ENCODE assay signal across 8 cellular contexts in the genomic region with DNA sequence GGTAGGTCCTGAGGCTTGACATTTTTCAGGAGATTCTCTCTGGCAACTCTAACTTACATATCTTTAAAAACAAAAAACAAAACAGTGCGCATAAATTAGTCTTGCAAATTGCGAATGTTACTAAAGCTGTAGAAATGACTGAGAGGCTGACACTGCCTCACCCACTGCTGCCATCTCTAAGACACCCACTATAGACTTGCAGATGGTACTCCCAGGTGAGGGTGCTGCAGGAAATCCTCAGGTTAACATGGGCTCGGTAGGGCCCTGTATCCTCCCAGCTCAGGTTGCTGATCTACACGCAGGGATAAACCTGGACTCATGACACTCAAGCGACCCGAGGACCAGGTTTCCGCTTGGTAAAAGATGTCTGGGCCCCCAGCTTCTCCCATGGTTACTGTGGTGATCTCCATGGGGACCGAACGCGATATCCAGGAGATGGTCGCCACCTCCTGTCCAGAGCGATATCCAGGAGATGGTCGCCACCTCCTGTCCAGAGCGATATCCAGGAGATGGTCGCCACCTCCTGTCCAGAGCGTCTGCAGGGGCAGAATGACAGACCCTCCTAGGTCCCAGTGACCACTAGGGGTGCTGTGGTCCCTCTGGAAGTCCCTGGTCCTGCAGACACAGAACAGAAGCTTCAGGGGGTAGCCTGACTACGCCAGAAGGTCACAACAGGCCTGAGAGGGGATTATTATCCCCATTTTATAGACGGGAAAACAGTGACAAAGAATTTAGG. TPM values are rescaled to one million over a fixed set of nuclear protein-coding genes. Genes with fewer than 3 reads are reported as not detected.
DNase-seq lines count a peak whose midpoint lies in the region; ATAC-seq lines count a peak whose summit lies in the region.
"Had no signal": no experiment of that assay in that cellular context is flagged by ENCODE, and none has a peak within 500 bp of the region (broad histone marks: within the 10 kb centered on the region; RNA-seq: fewer than 3 reads in every experiment).

No MANE protein-coding gene starts in this region.

- no peaks in the 10 kb centered on the region for H3K27me3 Mint-ChIP-seq in IgD-negative memory B cell
- H3K27me3 Mint-ChIP-seq in naive thymus-derived CD8-positive, alpha-beta T cell, result no peaks in the 10 kb centered on the region

- no peak overlapping the region for H3K4me3 Mint-ChIP-seq in IgD-negative memory B cell
- H3K4me3 Mint-ChIP-seq in naive thymus-derived CD8-positive, alpha-beta T cell, result no peak overlapping the region

- no peaks in the 10 kb centered on the region for H3K36me3 Mint-ChIP-seq in IgD-negative memory B cell
- no peaks in the 10 kb centered on the region for H3K36me3 Mint-ChIP-seq in naive thymus-derived CD8-positive, alpha-beta T cell

- DNase-seq in ELR (ENCODE audit: low read depth), result peak; percentile 48
- peak; percentile 53 for DNase-seq in activated naive CD4-positive, alpha-beta T cell treated with anti-CD3 and anti-CD28 coated beads, Interleukin-2, amount 50 U/mL, for 16 hours
- DNase-seq in naive thymus-derived CD8-positive, alpha-beta T cell, result peak in 8 of 10 donors; percentile 19 to 68 (median 39)

- H3K4me1 Mint-ChIP-seq in IgD-negative memory B cell, result peaks cover 34 to 47% (median 42%) of the 10 kb centered on the region in 3 donors
- H3K4me1 Mint-ChIP-seq in naive thymus-derived CD8-positive, alpha-beta T cell, result peaks cover 10 to 44% (median 14%) of the 10 kb centered on the region in 4 donors

- H3K9me3 Mint-ChIP-seq in IgD-negative memory B cell, result no peaks in the 10 kb centered on the region
- no peaks in the 10 kb centered on the region for H3K9me3 Mint-ChIP-seq in naive thymus-derived CD8-positive, alpha-beta T cell

- POLR2A ChIA-PET in naive thymus-derived CD8-positive, alpha-beta T cell (lab: Charles Lee), result interaction anchor here (0.6 to 1.4 kb wide), 6 partner anchors 10 to 144 kb away, joined by 3 to 5 read pairs (median 3); a partner anchor contains a TSS

- H3K27ac Mint-ChIP-seq in IgD-negative memory B cell, result peak overlapping the region; percentile 37 to 85 (median 76)
- no peak overlapping the region for H3K27ac Mint-ChIP-seq in naive thymus-derived CD8-positive, alpha-beta T cell

- ATAC-seq in naive thymus-derived CD8-positive, alpha-beta T cell, result peak; percentile 55 to 60
- ATAC-seq in GM18498 (IDR thresholded peaks at IDR 0.05; ENCODE audit: unreplicated experiment), result no peak
- ATAC-seq in HG03025 (IDR thresholded peaks at IDR 0.05; ENCODE audit: low FRiP score, unreplicated experiment), result no peak
- ATAC-seq in HG03521 (IDR thresholded peaks at IDR 0.05; ENCODE audit: unreplicated experiment), result no peak

RNA-seq across cellular contexts. Expression of a gene that starts 16.1 kb away (rescaled TPM):
- polyA plus RNA-seq in IgD-negative memory B cell, result 158 TPM
- total RNA-seq in naive thymus-derived CD8-positive, alpha-beta T cell, result 100 to 1,000 TPM; 150 to 156 TPM
- 100 to 1,000 TPM; 167 to 223 (median 189) TPM for polyA plus RNA-seq in naive thymus-derived CD8-positive, alpha-beta T cell
- total RNA-seq: SJSA1 had no signal

RNA-seq across cellular contexts. Expression of a gene that starts 40.8 kb away (rescaled TPM):
- 26.8 TPM for polyA plus RNA-seq in IgD-negative memory B cell
- total RNA-seq in naive thymus-derived CD8-positive, alpha-beta T cell, result 1 to 10 TPM; 4.5 to 6.2 TPM
- 100 to 1,000 TPM in 1 of 3 donors, 1 to 10 TPM in 2; 3.8 to 102 (median 4.0) TPM for polyA plus RNA-seq in naive thymus-derived CD8-positive, alpha-beta T cell
- total RNA-seq: SJSA1 had no signal

Comparison
In these comparisons a context has a peak if more than half of its experiments do, and no peak if none do; other contexts are left out.
1. H3K27ac Mint-ChIP-seq: peak in IgD-negative memory B cell (3 of 3); none in naive thymus-derived CD8-positive, alpha-beta T cell (0 of 10).
2. ATAC-seq: peak in naive thymus-derived CD8-positive, alpha-beta T cell (2 of 2); none in GM18498 (single experiment), HG03025 (single experiment) and HG03521 (single experiment).
3. Peak in every context shown above with its lines, with median percentiles within 50 percentile points of each other: DNase-seq.